Comparison of ENCODE assay signal across 25 cellular contexts in genomic region chr9:98415782-98416181, GRCh38.
"Had no signal": no experiment of that assay in that cellular context is flagged by ENCODE, and none has a peak within 500 bp of the region (broad histone marks: within the 10 kb centered on the region; RNA-seq: fewer than 3 reads in every experiment).

No MANE protein-coding gene starts in this region.

- DNase-seq: dermis blood vessel endothelial cell; effector memory CD4-positive, alpha-beta T cell; hypothalamus; mesenchymal stem cell; midbrain; naive thymus-derived CD4-positive, alpha-beta T cell; right lobe of liver; small intestine; stimulated activated CD4-positive, alpha-beta T cell treated with anti-CD3 and anti-CD28 coated beads, Interleukin-15, amount 100 ng/mL, for 24 hours; stimulated activated CD4-positive, alpha-beta T cell treated with anti-CD3 and anti-CD28 coated beads, Interleukin-2, amount 100 ng/mL, for 48 hours; stimulated activated naive B cell treated with anti-CD40 and anti-IgM and Interleukin-4, amounts not matched to agents 10 μg/mL and 1 μg/mL and 100 μg/mL, for 72 hours; upper lobe of left lung had no signal

- H3K27ac Mint-ChIP-seq: naive thymus-derived CD4-positive, alpha-beta T cell; nephron; neural progenitor cell; progenitor cell of endocrine pancreas; stimulated activated naive B cell treated with anti-CD40 and anti-IgM and Interleukin-4, amounts not matched to agents 10 μg/mL and 1 μg/mL and 100 μg/mL, for 72 hours; stimulated activated naive CD8-positive, alpha-beta T cell treated with anti-CD3 and anti-CD28 coated beads, Interleukin-15, Interleukin-2, amounts not matched to agents 100 ng/mL and 50 ng/mL, for 24 hours had no signal

- H3K79me2 ChIP-seq: parathyroid adenoma had no signal

- H3K4me2 ChIP-seq: neural progenitor cell had no signal

- H3K27me3 Mint-ChIP-seq: progenitor cell of endocrine pancreas had no signal

- H3K9ac ChIP-seq: neural progenitor cell, parathyroid adenoma had no signal

- H3K27me3 ChIP-seq: neural progenitor cell, right lobe of liver, tibial nerve, upper lobe of left lung had no signal

- H3K4me1 ChIP-seq: neural progenitor cell, parathyroid adenoma, right lobe of liver, tibial nerve, upper lobe of left lung had no signal

- H2AFZ ChIP-seq: neural progenitor cell, parathyroid adenoma had no signal

- H3K4me3 ChIP-seq: coronary artery, neural progenitor cell, right lobe of liver, thoracic aorta, tibial nerve, upper lobe of left lung had no signal

- H3K36me3 Mint-ChIP-seq: naive thymus-derived CD4-positive, alpha-beta T cell; neural progenitor cell; stimulated activated naive B cell treated with anti-CD40 and anti-IgM and Interleukin-4, amounts not matched to agents 10 μg/mL and 1 μg/mL and 100 μg/mL, for 72 hours had no signal

- H3K36me3 ChIP-seq: neural progenitor cell, right lobe of liver, thoracic aorta, tibial nerve, upper lobe of left lung had no signal

- FAIRE-seq: endometrium, frontal cortex, keratinocyte, small intestine, urothelium cell line had no signal

- H3K27ac ChIP-seq: coronary artery, neural progenitor cell, parathyroid adenoma, right lobe of liver, thoracic aorta, tibial nerve, upper lobe of left lung had no signal

- H3K9me3 ChIP-seq: right lobe of liver, thoracic aorta, upper lobe of left lung had no signal

- ATAC-seq: left lobe of liver; naive thymus-derived CD4-positive, alpha-beta T cell; stimulated activated naive B cell treated with anti-CD40 and anti-IgM and Interleukin-4, amounts not matched to agents 10 μg/mL and 1 μg/mL and 100 μg/mL, for 72 hours had no signal

- H3K9me3 Mint-ChIP-seq: stimulated activated naive CD8-positive, alpha-beta T cell treated with anti-CD3 and anti-CD28 coated beads, Interleukin-15, Interleukin-2, amounts not matched to agents 100 ng/mL and 50 ng/mL, for 24 hours had no signal

- H3K4me3 Mint-ChIP-seq: naive thymus-derived CD4-positive, alpha-beta T cell; nephron; neural progenitor cell; stimulated activated naive B cell treated with anti-CD40 and anti-IgM and Interleukin-4, amounts not matched to agents 10 μg/mL and 1 μg/mL and 100 μg/mL, for 72 hours; stimulated activated naive CD8-positive, alpha-beta T cell treated with anti-CD3 and anti-CD28 coated beads, Interleukin-15, Interleukin-2, amounts not matched to agents 100 ng/mL and 50 ng/mL, for 24 hours had no signal
